In the genomic region with DNA sequence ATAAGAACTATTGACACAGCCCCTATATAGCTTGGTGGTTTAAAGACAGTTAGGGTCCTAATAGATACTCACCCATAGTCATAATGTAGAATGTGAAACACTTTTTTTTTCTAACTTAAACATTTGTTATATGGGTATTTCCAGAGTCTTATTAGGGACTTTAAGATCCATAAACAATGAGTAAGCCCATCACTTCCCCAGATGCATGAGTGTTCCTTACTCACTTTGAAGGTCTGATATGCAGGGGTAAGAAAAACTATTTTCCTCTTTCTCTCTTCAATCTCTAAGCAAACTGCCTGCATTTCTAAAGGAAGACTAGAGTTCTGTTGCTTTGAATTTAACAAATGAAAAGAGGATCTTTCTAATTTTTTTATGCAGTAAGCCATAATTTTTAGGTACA, we compare ENCODE assay signal across 26 cellular contexts.
DNase-seq lines count a peak whose midpoint lies in the region; ATAC-seq, FAIRE-seq and TF ChIP-seq lines count a peak whose summit lies in the region.
"Had no signal": no experiment of that assay in that cellular context is flagged by ENCODE, and none has a peak within 500 bp of the region (broad histone marks: within the 10 kb centered on the region; RNA-seq: fewer than 3 reads in every experiment).

No MANE protein-coding gene starts in this region.

- H2AFZ ChIP-seq in osteoblast (ENCODE audit: low read length) = no peak overlapping the region

- no peak overlapping the region for H3K27ac Mint-ChIP-seq in activated naive CD4-positive, alpha-beta T cell treated with anti-CD3 and anti-CD28 coated beads, Interleukin-2, amount 50 U/mL, for 72 hours
- H3K27ac Mint-ChIP-seq: activated CD4-positive, alpha-beta memory T cell treated with anti-CD3 and anti-CD28 coated beads for 36 hours; activated naive CD4-positive, alpha-beta T cell treated with anti-CD3 and anti-CD28 coated beads, Interleukin-2, amount 50 U/mL, for 24 hours; activated T-helper 17 cell treated with anti-CD3 and anti-CD28 coated beads, Interleukin-2, amount 50 U/mL, for 72 hours; natural killer cell had no signal

- intact Hi-C loops in Right ventricle myocardium superior (cut with DNase I) = no loop called here

- H3K4me3 ChIP-seq in osteoblast (ENCODE audit: insufficient read depth, low read length) = no peak overlapping the region
- H3K4me3 ChIP-seq: ascending aorta, left lung, pancreas, right atrium auricular region, testis, uterus had no signal

- H3K9me3 ChIP-seq in osteoblast (ENCODE audit: low read depth, low read length) = no peaks in the 10 kb centered on the region
- H3K9me3 ChIP-seq: ascending aorta, left lung, pancreas, right atrium auricular region, testis, uterus had no signal

- no peaks in the 10 kb centered on the region for H3K79me2 ChIP-seq in osteoblast (ENCODE audit: insufficient read depth, low read length)

- in situ Hi-C loops in Caki2 (cut with HindIII; ENCODE audit: low pct_unique_long_range_greater_than_20kb, low sequenced_read_pairs) = no loop called here

- no peaks in the 10 kb centered on the region for H3K36me3 Mint-ChIP-seq in activated naive CD4-positive, alpha-beta T cell treated with anti-CD3 and anti-CD28 coated beads, Interleukin-2, amount 50 U/mL, for 72 hours
- H3K36me3 Mint-ChIP-seq: activated CD4-positive, alpha-beta memory T cell treated with anti-CD3 and anti-CD28 coated beads for 36 hours; activated naive CD4-positive, alpha-beta T cell treated with anti-CD3 and anti-CD28 coated beads, Interleukin-2, amount 50 U/mL, for 24 hours; natural killer cell had no signal

- no peak for FAIRE-seq in RCC 7860 (lab: Jason Lieb, UNC)
- FAIRE-seq: pancreas had no signal

- H3K27ac ChIP-seq in osteoblast (ENCODE audit: low read depth, low read length) = peak overlapping the region; percentile 74
- H3K27ac ChIP-seq: ascending aorta, left lung, pancreas, right atrium auricular region, testis, uterus had no signal

- no peak for TF ChIP-seq CTCF in osteoblast (IDR thresholded peaks at IDR 0.05; ENCODE audit: extremely low read depth, low read depth, low read length)

- H3K4me2 ChIP-seq in osteoblast (ENCODE audit: insufficient read depth, low read length) = peak overlapping the region; percentile 46

- H3K27me3 ChIP-seq in osteoblast (ENCODE audit: insufficient read depth, low read length) = no peaks in the 10 kb centered on the region
- H3K27me3 ChIP-seq: ascending aorta, left lung, pancreas, right atrium auricular region, testis, uterus had no signal

- no peaks in the 10 kb centered on the region for H3K36me3 ChIP-seq in osteoblast (ENCODE audit: insufficient read depth, low read length)
- H3K36me3 ChIP-seq: ascending aorta, left lung, pancreas, right atrium auricular region, uterus had no signal

- H3K9me3 Mint-ChIP-seq in activated naive CD4-positive, alpha-beta T cell treated with anti-CD3 and anti-CD28 coated beads, Interleukin-2, amount 50 U/mL, for 72 hours = no peaks in the 10 kb centered on the region
- H3K9me3 Mint-ChIP-seq: activated CD4-positive, alpha-beta memory T cell treated with anti-CD3 and anti-CD28 coated beads for 36 hours; activated naive CD4-positive, alpha-beta T cell treated with anti-CD3 and anti-CD28 coated beads, Interleukin-2, amount 50 U/mL, for 24 hours had no signal

- peaks cover 29% of the 10 kb centered on the region for H3K4me1 ChIP-seq in osteoblast (ENCODE audit: insufficient read depth, low read length)
- H3K4me1 ChIP-seq: ascending aorta, left lung, pancreas, right atrium auricular region, testis, uterus had no signal

- no peak for ATAC-seq in activated naive CD4-positive, alpha-beta T cell treated with anti-CD3 and anti-CD28 coated beads, Interleukin-2, amount 50 U/mL, for 72 hours
- no peak for ATAC-seq in Right ventricle myocardium superior (ENCODE audit: poor library complexity)
- ATAC-seq: activated T-helper 17 cell treated with anti-CD3 and anti-CD28 coated beads, Interleukin-2, amount 50 U/mL, for 72 hours; left lung; natural killer cell; pancreas had no signal

- DNase-seq in Caki2 (ENCODE audit: low read depth) (peak; percentile 15), RCC 7860 (ENCODE audit: low spot score) (peak; percentile 41), fibroblast of peridontal ligament (ENCODE audit: extremely low read depth) (peak; percentile 4), osteoblast (ENCODE audit: insufficient read length, low spot score, missing footprints) (no peak), DMS 273 treated with DMSO at 0.1 percent for 48 hours (lab: John Stamatoyannopoulos, UW) (no peak), Right ventricle myocardium superior (no peak), OCI-M2 (lab: John Stamatoyannopoulos, UW; ENCODE audit: unreplicated experiment) (no peak)
- DNase-seq in activated naive CD4-positive, alpha-beta T cell treated with anti-CD3 and anti-CD28 coated beads, Interleukin-2, amount 50 U/mL, for 72 hours (ENCODE audit: low spot score in 2 of 2) = no peak
- DNase-seq: activated CD4-positive, alpha-beta memory T cell treated with anti-CD3 and anti-CD28 coated beads for 36 hours; activated CD8-positive, alpha-beta memory T cell treated with anti-CD3 and anti-CD28 coated beads, Interleukin-2, amount 50 U/mL, for 48 hours; Karpas-422; left lung; midbrain; natural killer cell; NCI-H1092 treated with DMSO at 0.1 percent for 48 hours; NCI-H2029; NCI-H774; pancreas; stimulated activated CD4-positive, alpha-beta T cell treated with anti-CD3 and anti-CD28 coated beads, Interleukin-4, amount 100 ng/mL, for 4 hours; stimulated activated naive CD4-positive, alpha-beta T cell; testis; uterus had no signal

- H4K20me1 ChIP-seq in osteoblast (ENCODE audit: insufficient read depth, low read length) = no peaks in the 10 kb centered on the region

Comparison
In these comparisons a context has a peak if more than half of its experiments do, and no peak if none do; other contexts are left out.
1. DNase-seq: peak in Caki2 (single experiment), RCC 7860 (single experiment) and fibroblast of peridontal ligament (single experiment); none in osteoblast (single experiment), DMS 273 treated with DMSO at 0.1 percent for 48 hours (single experiment), activated naive CD4-positive, alpha-beta T cell treated with anti-CD3 and anti-CD28 coated beads, Interleukin-2, amount 50 U/mL, for 72 hours (0 of 2), Right ventricle myocardium superior (single experiment) and OCI-M2 (single experiment).